9 cellular contexts compared by ENCODE assay signal in genomic region chr4:6991249-6991648, GRCh38. TPM values are rescaled to one million over a fixed set of nuclear protein-coding genes. Genes with fewer than 3 reads are reported as not detected.
DNase-seq lines count a peak whose midpoint lies in the region; ATAC-seq and TF ChIP-seq lines count a peak whose summit lies in the region.
"Had no signal": no experiment of that assay in that cellular context is flagged by ENCODE, and none has a peak within 500 bp of the region (broad histone marks: within the 10 kb centered on the region; RNA-seq: fewer than 3 reads in every experiment).

No MANE protein-coding gene starts in this region.

- DNase-seq in GM23338 (ENCODE audit: low spot score) (no peak), T-helper 17 cell (no peak), fibroblast of lung (ENCODE audit: low read depth in 2 of 2) (no peak), sigmoid colon (no peak), gastrocnemius medialis (no peak)
- DNase-seq: NCI-H1436 had no signal

- H3K4me1 Mint-ChIP-seq in GM23338: peaks cover 42% of the 10 kb centered on the region
- peaks cover 37% of the 10 kb centered on the region for H3K4me1 Mint-ChIP-seq in T-helper 17 cell

- H3K27ac Mint-ChIP-seq in GM23338 (peak overlapping the region; percentile 80), T-helper 17 cell (peak overlapping the region; percentile 3)

- H3K9me3 Mint-ChIP-seq in GM23338: no peaks in the 10 kb centered on the region

- TF ChIP-seq EP300 in sigmoid colon (IDR thresholded peaks at IDR 0.05): no peak

- H3F3A ChIP-seq in GM23338 (replicated peaks; ENCODE audit: low read depth): peaks cover 4% of the 10 kb centered on the region; the same call in 1 of the 2 replicates

- H3K9me3 ChIP-seq in T-helper 17 cell (ENCODE audit: control insufficient read depth, low read length, poor library complexity, severe bottlenecking) (no peaks in the 10 kb centered on the region), fibroblast of lung (ENCODE audit: control insufficient read depth, insufficient read depth, low read depth, low read length) (no peaks in the 10 kb centered on the region), sigmoid colon (no peaks in the 10 kb centered on the region), gastrocnemius medialis (no peaks in the 10 kb centered on the region)

- no peaks in the 10 kb centered on the region for H3K27me3 ChIP-seq in GM23338 (ENCODE audit: insufficient read depth)
- no peaks in the 10 kb centered on the region for H3K27me3 ChIP-seq in fibroblast of lung (ENCODE audit: control insufficient read depth, insufficient read depth, low read length)
- no peaks in the 10 kb centered on the region for H3K27me3 ChIP-seq in sigmoid colon
- H3K27me3 ChIP-seq in gastrocnemius medialis: no peaks in the 10 kb centered on the region

- H3K36me3 Mint-ChIP-seq in GM23338 (ENCODE audit: low read depth): peaks cover 33% of the 10 kb centered on the region
- H3K36me3 Mint-ChIP-seq in T-helper 17 cell (ENCODE audit: low read depth): no peaks in the 10 kb centered on the region

- peaks cover 10% of the 10 kb centered on the region for H3K27me3 Mint-ChIP-seq in GM23338 (ENCODE audit: insufficient read depth, low read depth, poor library complexity)
- no peaks in the 10 kb centered on the region for H3K27me3 Mint-ChIP-seq in T-helper 17 cell

- no peak overlapping the region for H3K4me3 ChIP-seq in GM23338
- H3K4me3 ChIP-seq in fibroblast of lung (replicated peaks in 1 of 4; ENCODE audit: control extremely low read depth in 1 of 4, insufficient read depth in 1 of 4, low read depth in 3 of 4, low read length in 4 of 4): no peak overlapping the region
- no peak overlapping the region for H3K4me3 ChIP-seq in sigmoid colon
- H3K4me3 ChIP-seq in gastrocnemius medialis: no peak overlapping the region

- H2AFZ ChIP-seq in GM23338 (no peak overlapping the region), fibroblast of lung (ENCODE audit: low read length) (no peak overlapping the region)

- H3K79me2 ChIP-seq in GM23338 (replicated peaks; ENCODE audit: insufficient read depth) (peaks cover 68% of the 10 kb centered on the region), fibroblast of lung (ENCODE audit: control insufficient read depth, insufficient read depth, low read length) (peaks cover 31% of the 10 kb centered on the region)

- intact Hi-C loops in sigmoid colon (cut with DNase I) (no loop called here), gastrocnemius medialis (cut with DNase I; ENCODE audit: low total_unique reads) (no loop called here)

- H3K27ac ChIP-seq in GM23338 (ENCODE audit: low read depth) (no peak overlapping the region), fibroblast of lung (ENCODE audit: insufficient read depth, low read length) (peak overlapping the region; percentile 40), sigmoid colon (peak overlapping the region in 3 of 4 donors; percentile 20 to 28 (median 25)), gastrocnemius medialis (peak overlapping the region in 1 of 4 donors; percentile 98)

- no peaks in the 10 kb centered on the region for H3K9me2 ChIP-seq in GM23338 (ENCODE audit: insufficient read depth)

- H3K4me3 Mint-ChIP-seq in GM23338: no peak overlapping the region
- peak overlapping the region; percentile 63 for H3K4me3 Mint-ChIP-seq in T-helper 17 cell

- H3K4me2 ChIP-seq in GM23338 (no peak overlapping the region), fibroblast of lung (ENCODE audit: extremely low read depth, insufficient read depth, low read length) (peak overlapping the region; percentile 60)

- ATAC-seq in GM23338 (no peak), T-helper 17 cell (no peak), HG03025 (IDR thresholded peaks at IDR 0.05; ENCODE audit: low FRiP score, unreplicated experiment) (no peak), HG02884 (IDR thresholded peaks at IDR 0.05; ENCODE audit: unreplicated experiment) (no peak), gastrocnemius medialis (no peak), GM19328 (IDR thresholded peaks at IDR 0.05; ENCODE audit: unreplicated experiment) (no peak)

- in situ Hi-C loops in gastrocnemius medialis (cut with MboI; ENCODE audit: low sequenced_read_pairs in 4 of 4): no loop called here

- TF ChIP-seq POLR2A in sigmoid colon (IDR thresholded peaks at IDR 0.05) (no peak), gastrocnemius medialis (IDR thresholded peaks at IDR 0.05) (no peak)

- no peak overlapping the region for H3K9ac ChIP-seq in fibroblast of lung (ENCODE audit: insufficient read depth, low read length)

- H3K4me1 ChIP-seq in GM23338 (ENCODE audit: insufficient read depth) (peaks cover 19% of the 10 kb centered on the region), fibroblast of lung (ENCODE audit: control insufficient read depth, extremely low read depth, insufficient read depth, low read length) (peaks cover 8% of the 10 kb centered on the region), sigmoid colon (peaks cover 0 to 49% (median 41%) of the 10 kb centered on the region in 4 donors), gastrocnemius medialis (peaks cover 60 to 64% of the 10 kb centered on the region in 2 donors)

- H4K20me1 ChIP-seq in GM23338 (replicated peaks; ENCODE audit: insufficient read depth) (peaks cover 35% of the 10 kb centered on the region), fibroblast of lung (ENCODE audit: control insufficient read depth, extremely low read depth, insufficient read depth, low read length) (no peaks in the 10 kb centered on the region)

- WGBS in sigmoid colon, 2 donors: 83 to 91% methylated on average over 11 of the region's 11 CpGs

- peaks cover 14% of the 10 kb centered on the region for H3K36me3 ChIP-seq in GM23338 (ENCODE audit: insufficient read depth)
- H3K36me3 ChIP-seq in fibroblast of lung (ENCODE audit: control insufficient read depth, insufficient read depth, low read length): no peaks in the 10 kb centered on the region
- peaks cover 0 to 24% (median under 1%) of the 10 kb centered on the region in 4 donors for H3K36me3 ChIP-seq in sigmoid colon
- H3K36me3 ChIP-seq in gastrocnemius medialis: peaks cover 0 to 8% of the 10 kb centered on the region in 2 donors

- TF ChIP-seq CTCF in GM23338 (conservative IDR thresholded peaks at IDR 0.05; ENCODE audit: low read depth in 2 of 2): no peak
- no peak for TF ChIP-seq CTCF in fibroblast of lung (conservative IDR thresholded peaks at IDR 0.05 in 1 of 2, IDR thresholded peaks at IDR 0.05 in 1 of 2; ENCODE audit: low read depth in 1 of 2, low read length in 2 of 2)
- no peak for TF ChIP-seq CTCF in sigmoid colon (IDR thresholded peaks at IDR 0.05)
- TF ChIP-seq CTCF in gastrocnemius medialis (IDR thresholded peaks at IDR 0.05 in 4 of 5, conservative IDR thresholded peaks at IDR 0.05 in 1 of 5): no peak

TF ChIP-seq in GM23338, 12 proteins besides CTCF, POLR2A, EP300 and RAD21:
- TF ChIP-seq, protein P1, sequence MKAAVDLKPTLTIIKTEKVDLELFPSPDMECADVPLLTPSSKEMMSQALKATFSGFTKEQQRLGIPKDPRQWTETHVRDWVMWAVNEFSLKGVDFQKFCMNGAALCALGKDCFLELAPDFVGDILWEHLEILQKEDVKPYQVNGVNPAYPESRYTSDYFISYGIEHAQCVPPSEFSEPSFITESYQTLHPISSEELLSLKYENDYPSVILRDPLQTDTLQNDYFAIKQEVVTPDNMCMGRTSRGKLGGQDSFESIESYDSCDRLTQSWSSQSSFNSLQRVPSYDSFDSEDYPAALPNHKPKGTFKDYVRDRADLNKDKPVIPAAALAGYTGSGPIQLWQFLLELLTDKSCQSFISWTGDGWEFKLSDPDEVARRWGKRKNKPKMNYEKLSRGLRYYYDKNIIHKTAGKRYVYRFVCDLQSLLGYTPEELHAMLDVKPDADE (IDR thresholded peaks at IDR 0.05): no peak
- TF ChIP-seq JUNB (IDR thresholded peaks at IDR 0.05; ENCODE audit: unreplicated experiment): no peak
- no peak for TF ChIP-seq EZH2 (IDR thresholded peaks at IDR 0.05; ENCODE audit: low read depth, unreplicated experiment)
- TF ChIP-seq CREB1 (CRISPR knock-in tag; IDR thresholded peaks at IDR 0.05; ENCODE audit: low read depth): no peak
- TF ChIP-seq ZNF114 (CRISPR knock-in tag; IDR thresholded peaks at IDR 0.05): no peak
- TF ChIP-seq STAT1 (IDR thresholded peaks at IDR 0.05; ENCODE audit: unreplicated experiment): no peak

RNA-seq across cellular contexts. Expression of gene TADA2B, which starts 51.9 kb away (rescaled TPM):
- total RNA-seq in GM23338 (2014; rRNA removed; shearing (Covaris generic)): 11.4 and 12.0 TPM in 2 replicates
- polyA plus RNA-seq in GM23338 (2016; fragmentation: Nextera tagmentation; extraction: Ambion mirVana) (3.0 and 3.6 TPM in 2 replicates), fibroblast of lung (8.0 and 8.5 TPM in 2 replicates), sigmoid colon (10 to 100 TPM; 13.8 to 19.0 (median 16.6) TPM)
- total RNA-seq in T-helper 17 cell (10 to 100 TPM; 31.8 to 40.9 TPM), fibroblast of lung (10.0 and 12.6 TPM in 2 replicates), sigmoid colon (10 to 100 TPM; 15.0 to 22.7 (median 17.2) TPM), gastrocnemius medialis (10 to 100 TPM; 55.4 to 70.2 (median 56.4) TPM)
- 11.4 and 12.8 TPM in 2 replicates for polyA plus RNA-seq in fibroblast of lung (2012)
- polyA minus RNA-seq in fibroblast of lung (ENCODE audit: low replicate concordance): 8.7 and 10.4 TPM in 2 replicates
